ENCODE assay signal across 25 cellular contexts in genomic region chr13:83182845-83183244, GRCh38.
"Had no signal": no experiment of that assay in that cellular context is flagged by ENCODE, and none has a peak within 500 bp of the region (broad histone marks: within the 10 kb centered on the region; RNA-seq: fewer than 3 reads in every experiment).

No MANE protein-coding gene starts in this region.

- H3K27me3 Mint-ChIP-seq: naive B cell; natural killer cell treated with Interleukin-12 subunit alpha and Interleukin-12 subunit beta and Interleukin-15 and Interleukin-18, amount 100 ng/mL, for 72 hours; stimulated activated memory B cell treated with anti-CD40 and anti-IgM and Interleukin-4, amounts not matched to agents 10 μg/mL and 1 μg/mL and 100 μg/mL, for 72 hours; stimulated activated naive CD8-positive, alpha-beta T cell treated with anti-CD3 and anti-CD28 coated beads, Interleukin-15, amount 100 ng/mL, for 72 hours; type B pancreatic cell had no signal

- H3K27ac ChIP-seq: heart left ventricle, left ventricle myocardium inferior, pancreas, prostate gland, sigmoid colon, spleen, tibial nerve, uterus had no signal

- H3K4me1 Mint-ChIP-seq: immature natural killer cell; naive B cell; stimulated activated memory B cell treated with anti-CD40 and anti-IgM and Interleukin-4, amounts not matched to agents 10 μg/mL and 1 μg/mL and 100 μg/mL, for 72 hours; stimulated activated naive CD8-positive, alpha-beta T cell treated with anti-CD3 and anti-CD28 coated beads, Interleukin-15, amount 100 ng/mL, for 72 hours had no signal

- H3K4me3 ChIP-seq: heart left ventricle, left ventricle myocardium inferior, lung, pancreas, prostate gland, sigmoid colon, spleen, tibial nerve, uterus had no signal

- H3K27me3 ChIP-seq: heart left ventricle, pancreas, sigmoid colon, spleen, tibial nerve, uterus had no signal

- H3K4me1 ChIP-seq: heart left ventricle, left ventricle myocardium inferior, pancreas, prostate gland, sigmoid colon, spleen, tibial nerve, uterus had no signal

- H3K4me3 Mint-ChIP-seq: immature natural killer cell; naive B cell; natural killer cell treated with Interleukin-12 subunit alpha and Interleukin-12 subunit beta and Interleukin-15 and Interleukin-18, amount 100 ng/mL, for 72 hours; stimulated activated memory B cell treated with anti-CD40 and anti-IgM and Interleukin-4, amounts not matched to agents 10 μg/mL and 1 μg/mL and 100 μg/mL, for 72 hours; stimulated activated naive CD8-positive, alpha-beta T cell treated with anti-CD3 and anti-CD28 coated beads, Interleukin-15, amount 100 ng/mL, for 72 hours; type B pancreatic cell had no signal

- H3K9me3 Mint-ChIP-seq: type B pancreatic cell had no signal

- H3K36me3 Mint-ChIP-seq: immature natural killer cell; naive B cell; natural killer cell treated with Interleukin-12 subunit alpha and Interleukin-12 subunit beta and Interleukin-15 and Interleukin-18, amount 100 ng/mL, for 72 hours; stimulated activated memory B cell treated with anti-CD40 and anti-IgM and Interleukin-4, amounts not matched to agents 10 μg/mL and 1 μg/mL and 100 μg/mL, for 72 hours had no signal

- H3K36me3 ChIP-seq: heart left ventricle, left ventricle myocardium inferior, pancreas, prostate gland, sigmoid colon, spleen, tibial nerve, uterus had no signal

- ATAC-seq: natural killer cell treated with Interleukin-12 subunit alpha and Interleukin-12 subunit beta and Interleukin-15 and Interleukin-18, amount 100 ng/mL, for 72 hours; pancreas; right cardiac atrium; stimulated activated naive CD8-positive, alpha-beta T cell treated with anti-CD3 and anti-CD28 coated beads, Interleukin-15, amount 100 ng/mL, for 72 hours had no signal

- H3K27ac Mint-ChIP-seq: immature natural killer cell; naive B cell; natural killer cell treated with Interleukin-12 subunit alpha and Interleukin-12 subunit beta and Interleukin-15 and Interleukin-18, amount 100 ng/mL, for 72 hours; stimulated activated memory B cell treated with anti-CD40 and anti-IgM and Interleukin-4, amounts not matched to agents 10 μg/mL and 1 μg/mL and 100 μg/mL, for 72 hours; stimulated activated naive CD8-positive, alpha-beta T cell treated with anti-CD3 and anti-CD28 coated beads, Interleukin-15, amount 100 ng/mL, for 72 hours; type B pancreatic cell had no signal

- FAIRE-seq: islet of Langerhans, small intestine had no signal

- H3K9me3 ChIP-seq: pancreas, prostate gland, uterus had no signal

- DNase-seq: hypothalamus; immature natural killer cell; left ventricle myocardium inferior; midbrain; naive B cell; nucleus accumbens; pancreas; retina; right cardiac atrium; sigmoid colon; small intestine; spleen; stimulated activated CD4-positive, alpha-beta T cell treated with anti-CD3 and anti-CD28 coated beads, Interleukin-4, amount 100 ng/mL, for 24 hours; stimulated activated naive CD4-positive, alpha-beta T cell treated with Interleukin-2 at 50 U/mL for 16 hours; stimulated activated naive CD8-positive, alpha-beta T cell treated with anti-CD3 and anti-CD28 coated beads, Interleukin-15, amount 100 ng/mL, for 72 hours; substantia nigra; uterus had no signal
